ENCODE assay signal across 1 cellular context in genomic region chr6:121951077-121951476, GRCh38.
TF ChIP-seq lines count a peak whose summit lies in the region.

No MANE protein-coding gene starts in this region.

TF ChIP-seq in IMR-90, 13 proteins besides CTCF, POLR2A, EP300 and RAD21 (continued from another document):
- TF ChIP-seq ELK1 (IDR thresholded peaks at IDR 0.05; ENCODE audit: borderline replicate concordance, low read depth, low read length) (no peak), MAZ (IDR thresholded peaks at IDR 0.05; ENCODE audit: borderline replicate concordance, low read depth, low read length) (no peak), MAFK (IDR thresholded peaks at IDR 0.05; ENCODE audit: low read depth, low read length) (no peak)
